ENCODE assay signal across 1 cellular context in the genomic region with DNA sequence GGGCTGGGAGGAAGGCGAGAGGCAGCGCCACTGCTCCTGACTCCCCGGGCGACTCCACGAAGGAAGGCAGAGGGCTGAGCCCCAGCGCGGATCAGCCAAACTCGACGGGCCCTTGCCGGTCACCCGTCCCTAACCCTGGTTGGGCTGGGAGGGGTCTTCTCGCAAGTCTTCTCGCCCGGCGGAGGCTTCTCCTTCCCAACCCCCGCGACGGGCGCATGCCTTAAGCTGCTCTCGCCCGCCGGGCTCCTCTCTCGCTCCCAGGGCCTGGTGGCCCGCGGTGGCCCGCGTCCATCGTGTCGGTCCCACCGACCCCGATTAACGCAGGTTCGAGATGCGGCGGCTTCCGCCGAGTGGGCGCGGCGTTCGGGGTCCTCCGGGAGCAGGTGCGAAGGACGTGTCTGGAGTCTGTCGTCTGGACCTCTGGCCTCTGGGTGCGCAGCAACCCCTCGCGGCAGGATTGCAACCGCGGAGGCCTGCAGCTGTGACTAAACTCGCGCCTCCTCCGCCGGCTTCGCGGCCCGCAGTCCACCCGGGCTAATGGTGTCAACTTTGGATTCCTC.
TF ChIP-seq lines count a peak whose summit lies in the region.

No MANE protein-coding gene starts in this region.

TF ChIP-seq in WTC11, 78 proteins besides CTCF, POLR2A, EP300 and RAD21 (continued from another document):
- TF ChIP-seq, protein P1, sequence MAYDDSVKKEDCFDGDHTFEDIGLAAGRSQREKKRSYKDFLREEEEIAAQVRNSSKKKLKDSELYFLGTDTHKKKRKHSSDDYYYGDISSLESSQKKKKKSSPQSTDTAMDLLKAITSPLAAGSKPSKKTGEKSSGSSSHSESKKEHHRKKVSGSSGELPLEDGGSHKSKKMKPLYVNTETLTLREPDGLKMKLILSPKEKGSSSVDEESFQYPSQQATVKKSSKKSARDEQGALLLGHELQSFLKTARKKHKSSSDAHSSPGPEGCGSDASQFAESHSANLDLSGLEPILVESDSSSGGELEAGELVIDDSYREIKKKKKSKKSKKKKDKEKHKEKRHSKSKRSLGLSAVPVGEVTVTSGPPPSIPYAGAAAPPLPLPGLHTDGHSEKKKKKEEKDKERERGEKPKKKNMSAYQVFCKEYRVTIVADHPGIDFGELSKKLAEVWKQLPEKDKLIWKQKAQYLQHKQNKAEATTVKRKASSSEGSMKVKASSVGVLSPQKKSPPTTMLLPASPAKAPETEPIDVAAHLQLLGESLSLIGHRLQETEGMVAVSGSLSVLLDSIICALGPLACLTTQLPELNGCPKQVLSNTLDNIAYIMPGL (CRISPR knock-in tag; IDR thresholded peaks at IDR 0.05) = peak; percentile 82; the same call in 1 of the 2 replicates
- no peak for TF ChIP-seq HMGA2 (CRISPR knock-in tag; IDR thresholded peaks at IDR 0.05)
- no peak for TF ChIP-seq SMAD4 (CRISPR knock-in tag; IDR thresholded peaks at IDR 0.05)
- TF ChIP-seq ZBTB43 (CRISPR knock-in tag; IDR thresholded peaks at IDR 0.05) = peak; percentile 51; the same call in 1 of the 2 replicates
- no peak for TF ChIP-seq FOXK1 (CRISPR knock-in tag; IDR thresholded peaks at IDR 0.05)
- no peak for TF ChIP-seq NR1H2 (CRISPR knock-in tag; IDR thresholded peaks at IDR 0.05)
- TF ChIP-seq FOXP1 (CRISPR knock-in tag; IDR thresholded peaks at IDR 0.05; ENCODE audit: borderline replicate concordance) = 0 out of 2 replicates have a peak, but pooled peaks have one; percentile 30
- no peak for TF ChIP-seq USF2 (CRISPR knock-in tag; IDR thresholded peaks at IDR 0.05)
- TF ChIP-seq ZNF138 (CRISPR knock-in tag; conservative IDR thresholded peaks at IDR 0.05) = no peak
- TF ChIP-seq RELA (CRISPR knock-in tag; IDR thresholded peaks at IDR 0.05; ENCODE audit: borderline replicate concordance) = no peak
- TF ChIP-seq, protein P2, sequence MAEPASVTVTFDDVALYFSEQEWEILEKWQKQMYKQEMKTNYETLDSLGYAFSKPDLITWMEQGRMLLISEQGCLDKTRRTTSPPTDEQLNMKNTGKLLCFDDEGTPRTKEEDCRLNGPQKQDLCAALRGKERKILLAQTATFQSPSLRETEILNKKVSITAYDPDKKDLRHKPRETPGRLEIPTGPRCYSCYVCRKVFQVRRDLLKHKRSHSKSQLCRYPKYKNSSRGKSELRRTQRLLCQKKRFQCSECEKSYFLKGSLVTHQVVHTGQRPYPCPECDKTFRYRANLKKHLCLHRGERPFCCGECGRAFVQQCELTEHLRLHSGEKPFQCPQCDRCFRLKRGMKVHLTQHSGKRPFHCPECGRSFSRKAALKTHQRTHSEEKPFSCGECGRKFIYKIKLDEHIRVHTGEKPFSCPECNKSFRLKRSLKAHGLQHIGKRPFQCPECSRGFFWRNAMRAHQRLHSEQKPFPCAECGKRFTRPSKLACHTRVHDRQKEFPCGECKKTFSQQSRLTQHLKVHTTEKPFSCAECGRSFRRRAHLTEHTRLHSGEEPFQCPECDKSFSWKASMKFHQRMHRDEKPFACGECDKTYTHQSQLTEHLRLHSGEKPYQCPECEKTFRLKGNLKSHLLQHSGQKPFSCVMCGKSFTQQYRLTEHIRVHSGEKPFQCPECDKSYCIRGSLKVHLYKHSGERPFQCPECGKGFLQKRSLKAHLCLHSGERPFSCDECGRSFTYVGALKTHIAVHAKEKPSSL (CRISPR knock-in tag; conservative IDR thresholded peaks at IDR 0.05) = no peak
- no peak for TF ChIP-seq ZNF512 (CRISPR knock-in tag; IDR thresholded peaks at IDR 0.05; ENCODE audit: borderline replicate concordance)
- TF ChIP-seq ZNF121 (CRISPR knock-in tag; IDR thresholded peaks at IDR 0.05) = no peak
- TF ChIP-seq TEAD1 (CRISPR knock-in tag; IDR thresholded peaks at IDR 0.05) = peak; percentile 53; the same call in 1 of the 2 replicates
- no peak for TF ChIP-seq GRHL2 (CRISPR knock-in tag; IDR thresholded peaks at IDR 0.05; ENCODE audit: insufficient replicate concordance, severe bottlenecking)
- TF ChIP-seq, protein P3, sequence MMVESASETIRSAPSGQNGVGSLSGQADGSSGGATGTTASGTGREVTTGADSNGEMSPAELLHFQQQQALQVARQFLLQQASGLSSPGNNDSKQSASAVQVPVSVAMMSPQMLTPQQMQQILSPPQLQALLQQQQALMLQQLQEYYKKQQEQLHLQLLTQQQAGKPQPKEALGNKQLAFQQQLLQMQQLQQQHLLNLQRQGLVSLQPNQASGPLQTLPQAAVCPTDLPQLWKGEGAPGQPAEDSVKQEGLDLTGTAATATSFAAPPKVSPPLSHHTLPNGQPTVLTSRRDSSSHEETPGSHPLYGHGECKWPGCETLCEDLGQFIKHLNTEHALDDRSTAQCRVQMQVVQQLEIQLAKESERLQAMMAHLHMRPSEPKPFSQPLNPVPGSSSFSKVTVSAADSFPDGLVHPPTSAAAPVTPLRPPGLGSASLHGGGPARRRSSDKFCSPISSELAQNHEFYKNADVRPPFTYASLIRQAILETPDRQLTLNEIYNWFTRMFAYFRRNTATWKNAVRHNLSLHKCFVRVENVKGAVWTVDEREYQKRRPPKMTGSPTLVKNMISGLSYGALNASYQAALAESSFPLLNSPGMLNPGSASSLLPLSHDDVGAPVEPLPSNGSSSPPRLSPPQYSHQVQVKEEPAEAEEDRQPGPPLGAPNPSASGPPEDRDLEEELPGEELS (CRISPR knock-in tag; IDR thresholded peaks at IDR 0.05) = no peak
